In the genomic region with DNA sequence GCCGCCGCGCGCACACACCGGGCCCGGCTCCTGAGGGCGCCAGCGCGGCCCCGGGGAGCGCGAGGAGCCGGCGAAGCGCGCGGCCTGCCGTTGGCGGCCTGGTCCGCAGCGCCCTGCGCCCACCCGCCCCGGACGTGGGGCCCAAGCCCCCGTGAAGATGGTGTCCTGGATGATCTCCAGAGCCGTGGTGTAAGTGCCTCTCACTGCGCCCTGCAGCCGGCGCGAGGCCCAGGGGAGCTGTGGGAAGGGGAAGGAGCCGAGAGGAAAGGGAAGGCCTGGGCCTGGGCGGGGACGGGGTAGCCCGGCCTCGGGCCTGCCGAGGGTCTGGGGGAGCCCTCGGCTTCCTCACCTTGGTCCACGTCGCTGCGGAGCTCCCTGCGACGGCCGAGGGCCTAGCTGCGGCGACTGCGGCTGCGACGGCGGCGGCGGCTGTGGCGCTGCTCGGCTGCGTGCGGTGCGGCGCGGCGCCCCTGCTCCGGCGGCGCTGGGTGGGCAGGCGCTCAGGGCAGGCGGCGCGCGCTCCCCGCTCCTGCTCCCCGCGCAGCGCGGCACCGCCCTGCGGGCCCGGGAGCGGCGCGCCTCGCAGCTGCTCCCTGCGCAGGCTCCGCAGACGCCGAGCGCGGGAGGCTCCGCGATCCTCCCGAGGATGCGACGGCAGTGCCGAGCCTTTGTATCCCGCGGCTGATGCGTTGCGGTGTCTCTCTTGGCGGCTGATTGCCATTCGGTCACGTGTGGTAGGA, we compare ENCODE assay signal across 8 cellular contexts. TPM values are rescaled to one million over a fixed set of nuclear protein-coding genes. Genes with fewer than 3 reads are reported as not detected.
DNase-seq lines count a peak whose midpoint lies in the region; ATAC-seq and TF ChIP-seq lines count a peak whose summit lies in the region.

A gene with protein sequence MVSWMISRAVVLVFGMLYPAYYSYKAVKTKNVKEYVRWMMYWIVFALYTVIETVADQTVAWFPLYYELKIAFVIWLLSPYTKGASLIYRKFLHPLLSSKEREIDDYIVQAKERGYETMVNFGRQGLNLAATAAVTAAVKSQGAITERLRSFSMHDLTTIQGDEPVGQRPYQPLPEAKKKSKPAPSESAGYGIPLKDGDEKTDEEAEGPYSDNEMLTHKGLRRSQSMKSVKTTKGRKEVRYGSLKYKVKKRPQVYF (plus strand): TSS at position 13 of the 740 bp plus-strand sequence. CDS start 145 bp downstream, at position 158.

- H3K27ac ChIP-seq in SJSA1 (peak within 1 kb of the TSS; percentile 97), thoracic aorta (peak within 1 kb of the TSS; percentile 96 to 97)

- H3K9me3 Mint-ChIP-seq in activated naive CD4-positive, alpha-beta T cell treated with anti-CD3 and anti-CD28 coated beads, Interleukin-2, amount 10 ng/mL, durations not matched to agents 7 days and 5 days, result no peaks in the 10 kb centered on the region

- H3K27me3 Mint-ChIP-seq in activated naive CD4-positive, alpha-beta T cell treated with anti-CD3 and anti-CD28 coated beads, Interleukin-2, amount 10 ng/mL, durations not matched to agents 7 days and 5 days, result no peaks in the 10 kb centered on the region

- DNase-seq in DMS53 (lab: John Stamatoyannopoulos, UW) (peak; percentile 93), GM20000 (ENCODE audit: low spot score) (peak; percentile 88), HT-29 (ENCODE audit: low spot score) (peak; percentile 76), SJSA1 (ENCODE audit: low read depth in 1 of 2, low spot score in 2 of 2) (peak; percentile 64 to 87), germinal center (ENCODE audit: low spot score) (peak; percentile 86), nucleus accumbens (lab: John Stamatoyannopoulos, UW) (peak in 53 of 56 donors; percentile 33 to 85 (median 74)), thoracic aorta (ENCODE audit: low spot score) (no peak)
- DNase-seq in activated naive CD4-positive, alpha-beta T cell treated with anti-CD3 and anti-CD28 coated beads, Interleukin-2, amount 10 ng/mL, durations not matched to agents 7 days and 5 days, result peak; percentile 69

- peak within 1 kb of the TSS; percentile 94 for H3K27ac Mint-ChIP-seq in activated naive CD4-positive, alpha-beta T cell treated with anti-CD3 and anti-CD28 coated beads, Interleukin-2, amount 10 ng/mL, durations not matched to agents 7 days and 5 days

- TF ChIP-seq CTCF in GM20000 (IDR thresholded peaks at IDR 0.05; ENCODE audit: extremely low read depth, missing control alignments), result no peak
- TF ChIP-seq CTCF in thoracic aorta (IDR thresholded peaks at IDR 0.05), result no peak

- peaks cover 62% of the 10 kb centered on the region for H3K4me1 Mint-ChIP-seq in activated naive CD4-positive, alpha-beta T cell treated with anti-CD3 and anti-CD28 coated beads, Interleukin-2, amount 10 ng/mL, durations not matched to agents 7 days and 5 days

- H3K36me3 Mint-ChIP-seq in activated naive CD4-positive, alpha-beta T cell treated with anti-CD3 and anti-CD28 coated beads, Interleukin-2, amount 10 ng/mL, durations not matched to agents 7 days and 5 days, result peaks cover 21% of the 10 kb centered on the region

- peaks cover 24% of the 10 kb centered on the region for H3K36me3 ChIP-seq in SJSA1
- no peaks in the 10 kb centered on the region for H3K36me3 ChIP-seq in thoracic aorta

- peak; percentile 81 for ATAC-seq in thoracic aorta (ENCODE audit: insufficient number of reproducible peaks, low FRiP score, low read depth)

- CTCF ChIA-PET in activated naive CD4-positive, alpha-beta T cell treated with anti-CD3 and anti-CD28 coated beads, Interleukin-2, amount 10 ng/mL, durations not matched to agents 7 days and 5 days (lab: Charles Lee), result interaction anchor here (0.6 to 2.0 kb wide), 5 partner anchors 91 to 355 kb away, joined by 3 to 6 read pairs (median 4); no protein-coding TSS in a partner anchor

- H3K9me3 ChIP-seq in SJSA1 (replicated peaks) (peaks cover 14% of the 10 kb centered on the region), thoracic aorta (no peaks in the 10 kb centered on the region)

- H3K4me1 ChIP-seq in SJSA1 (replicated peaks) (peaks cover 17% of the 10 kb centered on the region), thoracic aorta (ENCODE audit: control insufficient read depth in 1 of 2, low read depth in 2 of 2) (peaks cover 21 to 71% of the 10 kb centered on the region in 2 donors)

- H3K4me3 ChIP-seq in SJSA1, result peak within 1 kb of the TSS; percentile 99
- H3K4me3 ChIP-seq in thoracic aorta, result peak within 1 kb of the TSS; percentile 83

- H3K4me3 Mint-ChIP-seq in activated naive CD4-positive, alpha-beta T cell treated with anti-CD3 and anti-CD28 coated beads, Interleukin-2, amount 10 ng/mL, durations not matched to agents 7 days and 5 days, result peak within 1 kb of the TSS; percentile 81

- no peaks in the 10 kb centered on the region for H3K27me3 ChIP-seq in SJSA1 (replicated peaks)
- H3K27me3 ChIP-seq in thoracic aorta (replicated peaks; ENCODE audit: insufficient read depth), result no peaks in the 10 kb centered on the region

RNA-seq across cellular contexts. Expression of the gene that starts here (rescaled TPM):
- 9.4 and 10.8 TPM in 2 replicates for total RNA-seq in HT-29 (2014; rRNA removed; shearing (Covaris generic))
- 59.8 and 65.5 TPM in 2 replicates for total RNA-seq in SJSA1 (2014; rRNA removed; shearing (Covaris generic))
- 10 to 100 TPM; 75.0 to 91.6 TPM for total RNA-seq in thoracic aorta
